Comparison of ENCODE assay signal across 10 cellular contexts in the genomic region with DNA sequence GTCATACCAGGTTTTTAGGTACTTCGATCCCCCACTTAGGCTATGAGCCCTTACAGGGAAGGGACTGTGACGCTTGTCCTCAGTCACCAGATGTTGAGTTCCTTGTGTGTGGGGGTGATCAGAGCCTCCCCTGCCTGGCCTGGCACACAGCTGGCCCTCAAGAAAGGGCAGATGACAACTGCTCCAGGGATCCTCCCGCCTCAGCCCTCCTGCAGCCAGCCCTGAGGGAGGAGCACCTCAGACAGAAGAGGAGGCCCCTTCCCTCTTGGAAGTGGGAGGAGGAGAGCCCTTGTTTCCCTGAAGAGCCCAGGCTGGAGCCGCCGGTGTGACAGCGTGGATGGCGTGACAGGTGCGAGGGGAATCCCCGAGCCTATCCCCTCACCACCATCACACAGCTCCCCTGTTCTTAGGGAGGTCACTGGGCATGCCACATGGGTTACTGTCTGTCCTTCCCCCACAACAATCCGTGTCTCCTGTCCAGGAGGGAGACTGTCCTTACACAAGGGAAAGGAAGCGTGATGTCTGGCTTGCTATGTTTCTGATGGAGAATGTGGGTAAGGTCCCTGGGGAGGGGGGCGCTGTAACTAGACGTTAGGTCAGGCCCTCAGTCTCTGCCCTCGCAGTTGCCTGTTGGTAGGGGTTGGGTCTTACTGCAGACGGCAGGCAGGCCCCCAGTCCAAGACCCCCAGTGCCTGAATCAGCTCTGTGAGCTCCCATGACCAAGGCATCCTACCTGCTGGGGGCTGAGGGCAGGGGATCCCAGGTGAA. TPM values are rescaled to one million over a fixed set of nuclear protein-coding genes. Genes with fewer than 3 reads are reported as not detected.
A peak's percentile ranks its signal among the peaks of the same experiment; 100 is the strongest.
DNase-seq lines count a peak whose midpoint lies in the region; ATAC-seq and TF ChIP-seq lines count a peak whose summit lies in the region.
"Had no signal": no experiment of that assay in that cellular context is flagged by ENCODE, and none has a peak within 500 bp of the region (broad histone marks: within the 10 kb centered on the region; RNA-seq: fewer than 3 reads in every experiment).

No MANE protein-coding gene starts in this region.

- H3K36me3 ChIP-seq in ascending aorta (peaks cover 0 to 23% of the 10 kb centered on the region in 2 donors), colonic mucosa (no peaks in the 10 kb centered on the region)

- no peak for DNase-seq in left cardiac atrium
- DNase-seq in Right ventricle myocardium inferior (ENCODE audit: missing footprints), result no peak
- no peak for DNase-seq in ascending aorta (ENCODE audit: low spot score in 2 of 2)
- DNase-seq in nephron progenitor cell, result no peak
- no peak for DNase-seq in hepatic stellate cell (ENCODE audit: low spot score)
- no peak for DNase-seq in colonic mucosa
- DNase-seq in nucleus accumbens (lab: John Stamatoyannopoulos, UW), result no peak
- DNase-seq: occipital lobe, SHP77 treated with DMSO at 0.1 percent for 48 hours had no signal

- H3K9me3 ChIP-seq in ascending aorta (no peaks in the 10 kb centered on the region), colonic mucosa (no peaks in the 10 kb centered on the region)

- peak overlapping the region; percentile 5 for H3K4me3 Mint-ChIP-seq in nephron progenitor cell

- TF ChIP-seq CTCF in ascending aorta (IDR thresholded peaks at IDR 0.05) (no peak), nephron progenitor cell (IDR thresholded peaks at IDR 0.05) (no peak), colonic mucosa (IDR thresholded peaks at IDR 0.05) (no peak)

- H3K9me3 Mint-ChIP-seq in nephron progenitor cell, result no peaks in the 10 kb centered on the region

- H3K27ac ChIP-seq in ascending aorta (peak overlapping the region; percentile 73 to 81), colonic mucosa (no peak overlapping the region)

- H3K4me1 ChIP-seq in ascending aorta (peaks cover 4 to 10% of the 10 kb centered on the region in 2 donors), colonic mucosa (no peaks in the 10 kb centered on the region)

- intact Hi-C loops in left cardiac atrium (cut with DNase I), result no loop called here
- intact Hi-C loops in Right ventricle myocardium inferior (cut with DNase I), result no loop called here
- intact Hi-C loops in ascending aorta (cut with DNase I), result no loop called here
- intact Hi-C loops in colonic mucosa (cut with DNase I), result no loop called here

- H3K9ac ChIP-seq in colonic mucosa (ENCODE audit: low read depth in 2 of 2, low read length in 2 of 2), result peak overlapping the region in 1 of 2 donors; percentile 35

- H3K27me3 ChIP-seq in ascending aorta (no peaks in the 10 kb centered on the region), colonic mucosa (no peaks in the 10 kb centered on the region)

- peaks cover 48% of the 10 kb centered on the region for H3K4me1 Mint-ChIP-seq in nephron progenitor cell

- peak overlapping the region; percentile 20 to 65 for H3K4me3 ChIP-seq in ascending aorta
- no peak overlapping the region for H3K4me3 ChIP-seq in colonic mucosa

- ATAC-seq in left cardiac atrium (peak; percentile 16), Right ventricle myocardium inferior (no peak), HG02870 (IDR thresholded peaks at IDR 0.05; ENCODE audit: unreplicated experiment) (no peak)

- peak overlapping the region; percentile 71 for H3K27ac Mint-ChIP-seq in nephron progenitor cell

- H3K27me3 Mint-ChIP-seq in nephron progenitor cell (ENCODE audit: low read depth, poor library complexity), result no peaks in the 10 kb centered on the region

- peaks cover 30% of the 10 kb centered on the region for H3K36me3 Mint-ChIP-seq in nephron progenitor cell (ENCODE audit: low read depth)

RNA-seq across cellular contexts. Expression of a gene that starts 31.5 kb away (rescaled TPM):
- total RNA-seq in left cardiac atrium (10 to 100 TPM; 10.1 to 11.7 TPM), Right ventricle myocardium inferior (4.7 TPM), ascending aorta (4.3 TPM), colonic mucosa (100 to 1,000 TPM in 1 of 2 donors, 10 to 100 TPM in 1; 82.2 to 123 TPM)

RNA-seq across cellular contexts. Expression of a gene that starts 55.1 kb away (rescaled TPM):
- total RNA-seq in left cardiac atrium, result 10 to 100 TPM; 22.0 to 23.1 TPM
- 15.2 TPM for total RNA-seq in Right ventricle myocardium inferior
- 36.9 TPM for total RNA-seq in ascending aorta
- total RNA-seq in colonic mucosa, result 10 to 100 TPM; 34.3 to 44.0 TPM

Comparison
In these comparisons a context has a peak if more than half of its experiments do, and no peak if none do; other contexts are left out.
1. ATAC-seq: peak in left cardiac atrium (2 of 2); none in Right ventricle myocardium inferior (single experiment) and HG02870 (single experiment).
2. RNA of a gene that starts 31.5 kb away (total RNA-seq): 82.2 to 123 TPM in colonic mucosa; 10.1 to 11.7 TPM in left cardiac atrium, 4.7 TPM in Right ventricle myocardium inferior (single experiment) and 4.3 TPM in ascending aorta (single experiment); every median in the first group is over 4 times any median in the second.